8 cellular contexts compared by ENCODE assay signal in the genomic region with DNA sequence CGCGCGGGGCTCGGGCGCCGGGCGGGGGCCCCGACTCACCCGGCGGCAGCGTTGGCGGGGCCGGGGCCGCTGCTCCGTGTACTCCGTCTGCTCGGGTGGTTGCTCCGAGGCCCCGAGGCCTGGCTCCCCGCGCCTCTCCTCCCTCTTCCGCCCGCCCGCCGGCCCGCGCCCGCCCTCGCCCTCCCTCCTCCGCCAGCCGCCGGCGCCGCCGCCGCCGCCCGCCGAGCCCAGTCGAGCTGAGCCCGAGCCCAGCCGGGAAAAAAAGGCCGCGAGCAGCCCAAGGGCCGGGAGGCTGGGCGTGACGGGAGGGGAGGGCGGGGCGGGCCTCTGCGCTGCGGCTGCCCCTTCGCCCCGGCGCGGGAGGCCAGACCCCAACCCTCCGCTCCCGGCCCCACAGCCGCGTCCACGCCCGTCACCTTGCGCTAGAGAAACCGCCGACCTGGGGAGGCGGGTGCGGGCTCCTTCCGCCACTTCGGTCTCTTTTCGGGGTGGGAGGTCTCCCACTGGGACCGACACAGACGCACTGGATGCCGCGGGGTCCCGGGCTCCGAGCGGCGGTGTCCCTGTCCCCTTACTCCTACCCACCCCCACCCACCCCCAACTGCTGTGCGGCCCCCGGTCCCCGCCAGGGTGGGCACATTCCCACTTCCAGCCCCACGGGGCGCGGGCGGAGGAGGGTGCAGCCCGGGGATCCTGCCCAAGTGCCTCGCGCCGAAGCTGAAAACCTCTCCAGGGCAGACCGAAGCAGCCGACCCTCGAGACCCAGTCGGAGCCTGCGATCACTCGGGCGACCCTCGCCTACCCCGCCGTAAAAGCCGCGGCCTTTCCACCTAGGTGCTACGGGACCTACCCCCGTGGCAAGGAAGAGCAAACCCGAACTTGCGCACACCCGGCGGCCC. TPM values are rescaled to one million over a fixed set of nuclear protein-coding genes. Genes with fewer than 3 reads are reported as not detected.
DNase-seq lines count a peak whose midpoint lies in the region; ATAC-seq and TF ChIP-seq lines count a peak whose summit lies in the region.

A gene with protein sequence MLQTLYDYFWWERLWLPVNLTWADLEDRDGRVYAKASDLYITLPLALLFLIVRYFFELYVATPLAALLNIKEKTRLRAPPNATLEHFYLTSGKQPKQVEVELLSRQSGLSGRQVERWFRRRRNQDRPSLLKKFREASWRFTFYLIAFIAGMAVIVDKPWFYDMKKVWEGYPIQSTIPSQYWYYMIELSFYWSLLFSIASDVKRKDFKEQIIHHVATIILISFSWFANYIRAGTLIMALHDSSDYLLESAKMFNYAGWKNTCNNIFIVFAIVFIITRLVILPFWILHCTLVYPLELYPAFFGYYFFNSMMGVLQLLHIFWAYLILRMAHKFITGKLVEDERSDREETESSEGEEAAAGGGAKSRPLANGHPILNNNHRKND (minus strand): TSS at position 256 of the 899 bp plus-strand sequence. CDS start 5,745 bp downstream, outside the sequence.

- H3K36me3 ChIP-seq in mucosa of descending colon (ENCODE audit: low read depth) = no peaks in the 10 kb centered on the region

- no peak for TF ChIP-seq CTCF in AG09309 (IDR thresholded peaks at IDR 0.05; ENCODE audit: control insufficient read depth, insufficient read depth, low read depth, low read length, missing control alignments)
- no peak for TF ChIP-seq CTCF in mucosa of descending colon (IDR thresholded peaks at IDR 0.05)

- DNase-seq in AG09309 (ENCODE audit: low read depth) (peak; percentile 7), NOMO-1 treated with dmso at 0.1 percent for 144 hours (lab: John Stamatoyannopoulos, UW; ENCODE audit: unreplicated experiment) (peak; percentile 48), activated T-cell treated with anti-CD3 and anti-CD28 coated beads for 24 hours (ENCODE audit: low read depth) (peak; percentile 55), epidermal melanocyte (ENCODE audit: insufficient read length, low spot score) (peak; percentile 75), mucosa of descending colon (peak; percentile 80 to 92 (median 89))
- DNase-seq in stimulated activated CD8-positive, alpha-beta memory T cell treated with anti-CD3 and anti-CD28 coated beads, Interleukin-4, amount 100 ng/mL, for 1 hour (ENCODE audit: low read depth in 2 of 2, low spot score in 1 of 2) = peak; percentile 39 to 50

- H3K4me3 ChIP-seq in AG09309 (ENCODE audit: control insufficient read depth, low read depth, low read length) = peak within 1 kb of the TSS; percentile 90
- H3K4me3 ChIP-seq in mucosa of descending colon = peak within 1 kb of the TSS; percentile 83

- ATAC-seq in GM19023 (IDR thresholded peaks at IDR 0.05; ENCODE audit: unreplicated experiment) = peak; percentile 57
- ATAC-seq in HG03432 (IDR thresholded peaks at IDR 0.05; ENCODE audit: unreplicated experiment) = peak; percentile 59
- ATAC-seq in mucosa of descending colon = peak; percentile 75

- peaks cover 46% of the 10 kb centered on the region for H3K4me1 ChIP-seq in mucosa of descending colon (ENCODE audit: low read depth)

- H3K9me3 ChIP-seq in mucosa of descending colon = no peaks in the 10 kb centered on the region

- intact Hi-C loops in mucosa of descending colon (cut with DNase I, micrococcal nuclease) = loop anchor here in 1 of 2 donors (10.0 kb wide), 1 partner anchor 50 kb away; a partner anchor contains a TSS

RNA-seq across cellular contexts. Expression of the gene that starts here (rescaled TPM):
- total RNA-seq in mucosa of descending colon = 100 to 1,000 TPM; 142 to 209 (median 186) TPM

Comparison
In these comparisons a context has a peak if more than half of its experiments do, and no peak if none do; other contexts are left out.
1. Peak in every context shown above with its lines: DNase-seq, ATAC-seq and H3K4me3 ChIP-seq.
2. DNase-seq: peak in every context shown above with its lines; median percentile 89 in mucosa of descending colon; 75 in epidermal melanocyte; 55 in activated T-cell treated with anti-CD3 and anti-CD28 coated beads for 24 hours; 48 in NOMO-1 treated with dmso at 0.1 percent for 144 hours; 44 in stimulated activated CD8-positive, alpha-beta memory T cell treated with anti-CD3 and anti-CD28 coated beads, Interleukin-4, amount 100 ng/mL, for 1 hour; 7 in AG09309.